Comparison of ENCODE assay signal across 11 cellular contexts in genomic region chr14:97878727-97879126, GRCh38.
DNase-seq lines count a peak whose midpoint lies in the region; ATAC-seq and TF ChIP-seq lines count a peak whose summit lies in the region.
"Had no signal": no experiment of that assay in that cellular context is flagged by ENCODE, and none has a peak within 500 bp of the region (broad histone marks: within the 10 kb centered on the region; RNA-seq: fewer than 3 reads in every experiment).

No MANE protein-coding gene starts in this region.

- no peaks in the 10 kb centered on the region for H3K9me3 ChIP-seq in CD4-positive, CD25-positive, alpha-beta regulatory T cell (ENCODE audit: control insufficient read depth in 2 of 2, low read length in 2 of 2)
- no peaks in the 10 kb centered on the region for H3K9me3 ChIP-seq in RWPE2 (ENCODE audit: severe bottlenecking)
- H3K9me3 ChIP-seq in colonic mucosa: no peaks in the 10 kb centered on the region

- intact Hi-C loops in colonic mucosa (cut with DNase I): no loop called here

- peak in 2 of 3 donors; percentile 23 to 46 for DNase-seq in CD4-positive, CD25-positive, alpha-beta regulatory T cell
- DNase-seq in RWPE2 (ENCODE audit: low spot score): no peak
- peak; percentile 21 for DNase-seq in colonic mucosa
- DNase-seq in naive thymus-derived CD8-positive, alpha-beta T cell: peak in 9 of 10 donors; percentile 2 to 78 (median 45)
- DNase-seq in GM10248 (ENCODE audit: extremely low spot score): no peak
- DNase-seq in DMS 273 (lab: John Stamatoyannopoulos, UW; ENCODE audit: unreplicated experiment): no peak
- no peak for DNase-seq in activated CD8-positive, alpha-beta memory T cell treated with anti-CD3 and anti-CD28 coated beads, Interleukin-2, amount 50 U/mL, for 4 hours
- DNase-seq in inferior parietal cortex (ENCODE audit: extremely low spot score): no peak
- DNase-seq: COR-L47, NCI-H1048, T-helper 17 cell had no signal

- peak; percentile 44 to 52 for ATAC-seq in CD4-positive, CD25-positive, alpha-beta regulatory T cell (ENCODE audit: low read depth in 2 of 2)
- peak; percentile 79 for ATAC-seq in RWPE2 (ENCODE audit: low read depth)
- ATAC-seq in naive thymus-derived CD8-positive, alpha-beta T cell: peak; percentile 88 to 94
- ATAC-seq: T-helper 17 cell had no signal

- POLR2A ChIA-PET in naive thymus-derived CD8-positive, alpha-beta T cell (lab: Charles Lee): interaction anchor here (0.5 to 1.6 kb wide), 11 partner anchors 12 to 1388 kb away, joined by 3 to 7 read pairs (median 4); no protein-coding TSS in a partner anchor
- POLR2A ChIA-PET in GM10248 (lab: Yijun Ruan, JAX): no interaction called here

- H3K27me3 ChIP-seq in CD4-positive, CD25-positive, alpha-beta regulatory T cell (ENCODE audit: control insufficient read depth, insufficient read depth, low read length): no peaks in the 10 kb centered on the region
- no peaks in the 10 kb centered on the region for H3K27me3 ChIP-seq in RWPE2 (ENCODE audit: insufficient read depth, poor library complexity, severe bottlenecking)
- H3K27me3 ChIP-seq in colonic mucosa: no peaks in the 10 kb centered on the region

- H3K9me3 Mint-ChIP-seq in CD4-positive, CD25-positive, alpha-beta regulatory T cell: peaks cover 0 to 3% (median 0%) of the 10 kb centered on the region in 7 donors
- peaks cover 0 to 1% (median 0%) of the 10 kb centered on the region in 9 donors for H3K9me3 Mint-ChIP-seq in naive thymus-derived CD8-positive, alpha-beta T cell

- H3K4me3 Mint-ChIP-seq in CD4-positive, CD25-positive, alpha-beta regulatory T cell: peak overlapping the region in 1 of 4 donors; percentile 29
- H3K4me3 Mint-ChIP-seq in naive thymus-derived CD8-positive, alpha-beta T cell: peak overlapping the region in 9 of 10 donors; percentile 2 to 71 (median 38)
- H3K4me3 Mint-ChIP-seq: T-helper 17 cell had no signal

- peaks cover 8% of the 10 kb centered on the region for H3K4me1 ChIP-seq in CD4-positive, CD25-positive, alpha-beta regulatory T cell (ENCODE audit: control insufficient read depth, insufficient read depth, low read length, poor library complexity, severe bottlenecking)
- H3K4me1 ChIP-seq in RWPE2 (ENCODE audit: insufficient read depth, poor library complexity, severe bottlenecking) (peaks cover 6% of the 10 kb centered on the region), colonic mucosa (no peaks in the 10 kb centered on the region)

- H3K27me3 Mint-ChIP-seq in CD4-positive, CD25-positive, alpha-beta regulatory T cell: no peaks in the 10 kb centered on the region
- H3K27me3 Mint-ChIP-seq in naive thymus-derived CD8-positive, alpha-beta T cell: no peaks in the 10 kb centered on the region
- H3K27me3 Mint-ChIP-seq: T-helper 17 cell had no signal

- H3K4me1 Mint-ChIP-seq in CD4-positive, CD25-positive, alpha-beta regulatory T cell: peaks cover 6 to 44% (median 22%) of the 10 kb centered on the region in 4 donors
- peaks cover 36 to 67% (median 53%) of the 10 kb centered on the region in 4 donors for H3K4me1 Mint-ChIP-seq in naive thymus-derived CD8-positive, alpha-beta T cell

- no peak for TF ChIP-seq CTCF in RWPE2 (IDR thresholded peaks at IDR 0.05; ENCODE audit: poor library complexity, severe bottlenecking)
- no peak for TF ChIP-seq CTCF in colonic mucosa (IDR thresholded peaks at IDR 0.05)
- TF ChIP-seq CTCF in GM10248 (IDR thresholded peaks at IDR 0.05; ENCODE audit: control extremely low read depth, extremely low read depth, low read depth, missing control alignments): no peak

- no peak overlapping the region for H3K4me3 ChIP-seq in CD4-positive, CD25-positive, alpha-beta regulatory T cell (ENCODE audit: low read depth, low read length)
- no peak overlapping the region for H3K4me3 ChIP-seq in RWPE2 (ENCODE audit: severe bottlenecking)
- no peak overlapping the region for H3K4me3 ChIP-seq in colonic mucosa

- H3K36me3 Mint-ChIP-seq in CD4-positive, CD25-positive, alpha-beta regulatory T cell: peaks cover 2% of the 10 kb centered on the region
- H3K36me3 Mint-ChIP-seq in naive thymus-derived CD8-positive, alpha-beta T cell: peaks cover 0 to 4% (median 0%) of the 10 kb centered on the region in 3 donors

- H3K36me3 ChIP-seq in CD4-positive, CD25-positive, alpha-beta regulatory T cell (ENCODE audit: control insufficient read depth, insufficient read depth, low read length): no peaks in the 10 kb centered on the region
- H3K36me3 ChIP-seq in RWPE2 (ENCODE audit: low read depth) (no peaks in the 10 kb centered on the region), colonic mucosa (no peaks in the 10 kb centered on the region)

- no peak overlapping the region for H3K27ac ChIP-seq in CD4-positive, CD25-positive, alpha-beta regulatory T cell (ENCODE audit: insufficient read depth, low read length, poor library complexity, severe bottlenecking)
- H3K27ac ChIP-seq in RWPE2 (ENCODE audit: poor library complexity, severe bottlenecking) (no peak overlapping the region), colonic mucosa (no peak overlapping the region)

- H3K9ac ChIP-seq in colonic mucosa (ENCODE audit: low read depth in 2 of 2, low read length in 2 of 2): no peak overlapping the region

- H3K27ac Mint-ChIP-seq in CD4-positive, CD25-positive, alpha-beta regulatory T cell: peak overlapping the region; percentile 24 to 64 (median 59)
- H3K27ac Mint-ChIP-seq in naive thymus-derived CD8-positive, alpha-beta T cell: peak overlapping the region; percentile 80 to 98 (median 93)

- CTCF ChIA-PET in GM10248 (lab: Yijun Ruan, JAX): no interaction called here

Comparison
In these comparisons a context has a peak if more than half of its experiments do, and no peak if none do; other contexts are left out.
1. DNase-seq: peak in CD4-positive, CD25-positive, alpha-beta regulatory T cell (2 of 3), colonic mucosa (single experiment) and naive thymus-derived CD8-positive, alpha-beta T cell (9 of 10); none in RWPE2 (single experiment), GM10248 (single experiment), DMS 273 (single experiment), activated CD8-positive, alpha-beta memory T cell treated with anti-CD3 and anti-CD28 coated beads, Interleukin-2, amount 50 U/mL, for 4 hours (single experiment) and inferior parietal cortex (single experiment).
2. Peak in every context shown above with its lines, with median percentiles within 50 percentile points of each other: ATAC-seq.